Comparison of ENCODE assay signal across 8 cellular contexts in genomic region chr20:23995905-23996666, GRCh38. TPM values are rescaled to one million over a fixed set of nuclear protein-coding genes. Genes with fewer than 3 reads are reported as not detected.
A peak's percentile ranks its signal among the peaks of the same experiment; 100 is the strongest.
DNase-seq lines count a peak whose midpoint lies in the region; ATAC-seq and TF ChIP-seq lines count a peak whose summit lies in the region.

No MANE protein-coding gene starts in this region.

- H3K36me3 ChIP-seq in esophagus squamous epithelium (no peaks in the 10 kb centered on the region), neutrophil (no peaks in the 10 kb centered on the region), tibial artery (no peaks in the 10 kb centered on the region)

- intact Hi-C loops in esophagus squamous epithelium (cut with DNase I), result no loop called here
- intact Hi-C loops in tibial artery (cut with DNase I; ENCODE audit: low total_unique reads), result no loop called here

- H3K9me3 ChIP-seq in esophagus squamous epithelium (no peaks in the 10 kb centered on the region), neutrophil (no peaks in the 10 kb centered on the region), tibial artery (no peaks in the 10 kb centered on the region)

- DNase-seq in NCI-H524 (lab: John Stamatoyannopoulos, UW) (peak; percentile 38 to 50), NCI-H524 treated with DMSO at 0.1 percent for 48 hours (lab: John Stamatoyannopoulos, UW) (no peak), NCI-H2227 treated with DMSO at 0.1 percent for 48 hours (lab: John Stamatoyannopoulos, UW) (peak; percentile 4), esophagus squamous epithelium (lab: John Stamatoyannopoulos, UW) (no peak), tibial artery (no peak)
- peak in 2 of 3 experiments; percentile 7 to 44 for DNase-seq in activated CD8-positive, alpha-beta memory T cell treated with anti-CD3 and anti-CD28 coated beads for 48 hours (ENCODE audit: low read depth in 2 of 3, low spot score in 2 of 3)

- TF ChIP-seq POLR2A in esophagus squamous epithelium (IDR thresholded peaks at IDR 0.05), result no peak

- H3K4me1 ChIP-seq in esophagus squamous epithelium, result no peaks in the 10 kb centered on the region
- no peaks in the 10 kb centered on the region for H3K4me1 ChIP-seq in neutrophil (ENCODE audit: control insufficient read depth in 1 of 2, insufficient read depth in 1 of 2, low read depth in 1 of 2, low read length in 1 of 2)
- no peaks in the 10 kb centered on the region for H3K4me1 ChIP-seq in tibial artery

- ATAC-seq in GM21786 (IDR thresholded peaks at IDR 0.05; ENCODE audit: unreplicated experiment), result no peak

- H3K27ac ChIP-seq in esophagus squamous epithelium, result no peak overlapping the region
- H3K27ac ChIP-seq in neutrophil, result no peak overlapping the region
- H3K27ac ChIP-seq in tibial artery, result no peak overlapping the region

- H3K4me3 ChIP-seq in esophagus squamous epithelium (no peak overlapping the region), neutrophil (ENCODE audit: low read depth in 1 of 2, low read length in 1 of 2) (no peak overlapping the region), tibial artery (no peak overlapping the region)

- WGBS in esophagus squamous epithelium, 2 donors, result 45 to 46% methylated on average over 11 of the region's 11 CpGs

- H3K27me3 ChIP-seq in esophagus squamous epithelium (peaks cover 0 to 20% (median 0%) of the 10 kb centered on the region in 4 donors), neutrophil (peaks cover 29% of the 10 kb centered on the region), tibial artery (peaks cover 0 to 16% of the 10 kb centered on the region in 2 donors)

- TF ChIP-seq CTCF in esophagus squamous epithelium (IDR thresholded peaks at IDR 0.05) (peak; percentile 64 to 78 (median 70)), neutrophil (IDR thresholded peaks at IDR 0.05) (peak; percentile 74), tibial artery (IDR thresholded peaks at IDR 0.05) (peak; percentile 36 to 66)

RNA-seq across cellular contexts. Expression of gene GGTLC1, which starts 7.5 kb away (rescaled TPM):
- not detected for total RNA-seq in esophagus squamous epithelium

Comparison
In these comparisons a context has a peak if more than half of its experiments do, and no peak if none do; other contexts are left out.
1. DNase-seq: peak in NCI-H524 (2 of 2), NCI-H2227 treated with DMSO at 0.1 percent for 48 hours (single experiment) and activated CD8-positive, alpha-beta memory T cell treated with anti-CD3 and anti-CD28 coated beads for 48 hours (2 of 3); none in NCI-H524 treated with DMSO at 0.1 percent for 48 hours (single experiment), esophagus squamous epithelium (single experiment) and tibial artery (0 of 2).
2. Peak in every context shown above with its lines, with median percentiles within 50 percentile points of each other: CTCF ChIP-seq.